Comparison of ENCODE assay signal across 28 cellular contexts in the genomic region with DNA sequence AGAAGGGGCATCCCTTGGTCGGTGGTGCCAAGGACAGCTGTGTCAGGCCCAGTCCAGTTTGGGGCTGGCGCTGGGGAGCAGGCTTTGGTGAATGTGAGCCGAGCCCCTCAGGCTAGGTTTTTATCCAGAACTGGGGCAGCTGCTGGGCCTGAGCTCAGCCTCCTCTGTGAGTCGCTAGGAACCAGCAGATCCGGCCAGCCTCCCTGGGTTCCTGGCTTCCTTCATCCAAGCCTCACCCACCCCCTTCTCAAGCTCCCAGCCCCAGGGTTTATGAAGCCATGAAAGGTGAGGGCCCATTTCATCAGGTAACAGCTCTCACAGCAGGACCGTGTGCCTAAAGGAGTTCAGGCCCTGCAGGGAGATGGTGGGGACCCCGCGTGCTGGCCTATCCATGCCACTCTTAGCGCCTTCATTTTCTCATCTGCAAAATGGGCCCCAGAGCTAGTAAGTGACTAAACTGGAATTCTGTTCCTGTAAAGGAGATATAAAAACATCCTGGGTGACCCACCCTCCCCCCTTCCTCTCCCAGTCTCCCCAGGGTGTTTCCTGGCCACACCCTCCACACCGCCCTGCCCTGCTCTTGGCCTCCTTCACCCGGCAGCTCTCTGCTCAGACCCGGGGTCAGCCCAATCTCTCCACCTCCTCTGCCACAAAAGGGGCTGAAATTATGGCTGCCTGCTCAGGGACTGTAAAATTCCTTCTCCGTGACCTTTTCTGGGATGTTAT.
DNase-seq lines count a peak whose midpoint lies in the region; ATAC-seq, FAIRE-seq and TF ChIP-seq lines count a peak whose summit lies in the region.
"Had no signal": no experiment of that assay in that cellular context is flagged by ENCODE, and none has a peak within 500 bp of the region (broad histone marks: within the 10 kb centered on the region; RNA-seq: fewer than 3 reads in every experiment).

No MANE protein-coding gene starts in this region.

- H3K36me3 ChIP-seq in K562 (ENCODE audit: control insufficient read depth, insufficient read depth, low read length) (no peaks in the 10 kb centered on the region), hepatocyte (replicated peaks; ENCODE audit: insufficient read depth, low read depth) (no peaks in the 10 kb centered on the region)
- H3K36me3 ChIP-seq: heart right ventricle, ovary, Peyer's patch, stomach, tibial nerve had no signal

- H3K27me3 ChIP-seq in K562 (ENCODE audit: control insufficient read depth in 2 of 2, insufficient read depth in 2 of 2, low read length in 2 of 2) (no peaks in the 10 kb centered on the region), hepatocyte (no peaks in the 10 kb centered on the region)
- H3K27me3 ChIP-seq: heart right ventricle, ovary, Peyer's patch, tibial nerve had no signal

- TF ChIP-seq CTCF in K562 (IDR thresholded peaks at IDR 0.05 in 2 of 3, conservative IDR thresholded peaks at IDR 0.05 in 1 of 3; ENCODE audit: insufficient read depth in 2 of 3, low read depth in 1 of 3, low read length in 3 of 3) (no peak), hepatocyte (IDR thresholded peaks at IDR 0.05; ENCODE audit: poor library complexity) (no peak)

- no peaks in the 10 kb centered on the region for H3K9me2 ChIP-seq in hepatocyte (replicated peaks; ENCODE audit: insufficient read depth)

- H3K4me3 ChIP-seq in K562 (no peak overlapping the region), hepatocyte (no peak overlapping the region)
- H3K4me3 ChIP-seq: heart right ventricle, ovary, Peyer's patch, stomach, tibial nerve had no signal

- H3K79me2 ChIP-seq in K562 (ENCODE audit: control insufficient read depth, insufficient read depth, low read length): no peaks in the 10 kb centered on the region
- no peaks in the 10 kb centered on the region for H3K79me2 ChIP-seq in hepatocyte

- H3K4me1 ChIP-seq in K562 (replicated peaks in 1 of 2; ENCODE audit: control insufficient read depth in 2 of 2, insufficient read depth in 2 of 2, low read length in 2 of 2): peaks cover 36 to 59% of the 10 kb centered on the region in 2 experiments
- peaks cover 8% of the 10 kb centered on the region for H3K4me1 ChIP-seq in hepatocyte (ENCODE audit: insufficient read depth)
- H3K4me1 ChIP-seq: stomach had no signal

- in situ Hi-C loops in K562 (cut with MboI): no loop called here

- CTCF ChIA-PET in K562 (lab: Yijun Ruan, JAX; ENCODE audit: low intra/inter-chr PET ratio): interaction anchor here (0.7 to 1.0 kb wide), 2 partner anchors 12 to 265 kb away, joined by 3 read pairs; no protein-coding TSS in a partner anchor

- peak; percentile 34; the same call in 1 of the 2 replicates for TF ChIP-seq EP300 in K562 (IDR thresholded peaks at IDR 0.05; ENCODE audit: low read length)

- TF ChIP-seq RAD21 in K562 (CRISPR knock-in tag; conservative IDR thresholded peaks at IDR 0.05 in 1 of 2, IDR thresholded peaks at IDR 0.05 in 1 of 2): no peak

- H3K9me3 ChIP-seq in K562 (replicated peaks; ENCODE audit: control insufficient read depth, insufficient read depth, low read depth, low read length) (no peaks in the 10 kb centered on the region), hepatocyte (ENCODE audit: low read depth) (no peaks in the 10 kb centered on the region)
- H3K9me3 ChIP-seq: heart right ventricle, ovary, Peyer's patch, stomach, tibial nerve had no signal

- peak overlapping the region; percentile 61 for H3K4me2 ChIP-seq in K562 (ENCODE audit: insufficient read depth, low read length)
- H3K4me2 ChIP-seq in hepatocyte: no peak overlapping the region

- FAIRE-seq in K562 (lab: Jason Lieb, UNC): peak; percentile 72
- FAIRE-seq: G401.6 had no signal

- H3K27ac ChIP-seq in K562 (ENCODE audit: extremely low read depth, low read depth, low read length) (peak overlapping the region; percentile 78), hepatocyte (no peak overlapping the region)
- H3K27ac ChIP-seq: heart right ventricle, ovary, Peyer's patch, stomach, tibial nerve had no signal

- intact Hi-C loops in K562 (cut with micrococcal nuclease) (loop anchor here (5.0 kb wide), 1 partner anchor 36 kb away; no protein-coding TSS in a partner anchor), sciatic nerve (cut with DNase I) (no loop called here)

- no peaks in the 10 kb centered on the region for H4K20me1 ChIP-seq in K562 (replicated peaks; ENCODE audit: control insufficient read depth, insufficient read depth, low read length)
- H4K20me1 ChIP-seq in hepatocyte (ENCODE audit: insufficient read depth, poor library complexity, severe bottlenecking): no peaks in the 10 kb centered on the region

- DNase-seq in ELF-1 (ENCODE audit: low read depth, low spot score) (peak; percentile 57), NAMALWA (ENCODE audit: low spot score) (peak; percentile 29), K562 (ENCODE audit: extremely low read depth in 1 of 4, low spot score in 3 of 4) (peak; percentile 72 to 92 (median 82)), sciatic nerve (ENCODE audit: low spot score) (no peak), hepatocyte (ENCODE audit: low spot score) (no peak)
- DNase-seq: activated CD4-positive, alpha-beta memory T cell treated with anti-CD3 and anti-CD28 coated beads, Interleukin-2, amount 10 ng/mL, durations not matched to agents 7 days and 5 days; activated effector memory CD4-positive, alpha-beta T cell treated with Interleukin-2 at 50 U/mL for 16 hours; activated naive CD8-positive, alpha-beta T cell treated with anti-CD3 and anti-CD28 coated beads, Interleukin-2, amount 50 U/mL, for 24 hours; CD4-positive, alpha-beta memory T cell; cerebellar nuclear complex; DMS 273 treated with DMSO at 0.1 percent for 48 hours; effector CD4-positive, alpha-beta T cell; heart right ventricle; immature natural killer cell; KBM-7; naive thymus-derived CD8-positive, alpha-beta T cell; NCI-H187; NCI-H345; ovary; stimulated activated CD4-positive, alpha-beta T cell treated with anti-CD3 and anti-CD28 coated beads, Interleukin-12 subunit alpha, Interleukin-12 subunit beta, amount 100 ng/mL, for 4 hours; stomach had no signal

- H3K9ac ChIP-seq in K562 (ENCODE audit: insufficient read depth in 1 of 2, low read depth in 2 of 2, low read length in 2 of 2): peak overlapping the region; percentile 45 to 78

- no peaks in the 10 kb centered on the region for H3K9me1 ChIP-seq in K562 (ENCODE audit: control insufficient read depth, insufficient read depth, low read length)

- TF ChIP-seq POLR2A in K562 (conservative IDR thresholded peaks at IDR 0.05): 0 out of 2 replicates have a peak, but pooled peaks have one; percentile 40

- WGBS in K562 (ENCODE audit: insufficient coverage, low coverage, missing lambda C conversion rate): 25% methylated on average over 13 of the region's 13 CpGs
- WGBS in hepatocyte (ENCODE audit: low lambda C conversion rate, missing lambda C conversion rate): 84% methylated on average over 11 of the region's 13 CpGs

- peak overlapping the region; percentile 97 for H2AFZ ChIP-seq in K562 (ENCODE audit: low read depth, low read length)
- H2AFZ ChIP-seq in hepatocyte: no peak overlapping the region

- peak; percentile 85 for ATAC-seq in K562
- peak; percentile 41 for ATAC-seq in sciatic nerve
- ATAC-seq in HG02798 (IDR thresholded peaks at IDR 0.05; ENCODE audit: poor library complexity, unreplicated experiment): no peak
- no peak for ATAC-seq in GM21528 (IDR thresholded peaks at IDR 0.05; ENCODE audit: low FRiP score, unreplicated experiment)
- ATAC-seq: activated CD4-positive, CD25-positive, alpha-beta regulatory T cell treated with anti-CD3 and anti-CD28 coated beads, Interleukin-2, amount 50 U/mL, for 24 hours; activated naive CD8-positive, alpha-beta T cell treated with anti-CD3 and anti-CD28 coated beads, Interleukin-2, amount 50 U/mL, for 24 hours; heart right ventricle; left lobe of liver; naive thymus-derived CD8-positive, alpha-beta T cell had no signal

- POLR2A ChIA-PET in K562 (lab: Yijun Ruan, JAX): interaction anchor here (1.0 to 3.4 kb wide), 6 partner anchors 9 to 170 kb away, joined by 3 to 13 read pairs (median 4); no protein-coding TSS in a partner anchor

- BruUV-seq in K562 (replicated peaks; lab: Mats Ljungman, UMichigan): no TSS peak

TF ChIP-seq in K562, 482 proteins besides CTCF, POLR2A, EP300 and RAD21 (continues in another document):
- TF ChIP-seq CBX3 (IDR thresholded peaks at IDR 0.05; ENCODE audit: borderline replicate concordance in 1 of 2, low read length in 2 of 2) (peak in 1 of 2 experiments; percentile 40; a peak in 1 of 3 replicates), DPF2 (IDR thresholded peaks at IDR 0.05) (peak; percentile 61), HDAC2 (IDR thresholded peaks at IDR 0.05) (peak; percentile 93), SUPT5H (IDR thresholded peaks at IDR 0.05) (0 out of 2 replicates have a peak, but pooled peaks have one; percentile 46), HDAC1 (IDR thresholded peaks at IDR 0.05) (peak; percentile 30 to 81; a peak in 3 of 4 replicates), WHSC1 (IDR thresholded peaks at IDR 0.05; ENCODE audit: low read length) (no peak), ZNF232 (CRISPR knock-in tag; IDR thresholded peaks at IDR 0.05) (no peak), KAT8 (IDR thresholded peaks at IDR 0.05; ENCODE audit: low read depth) (no peak), ZC3H4 (CRISPR knock-in tag; IDR thresholded peaks at IDR 0.05; ENCODE audit: borderline replicate concordance) (no peak), XRCC5 (IDR thresholded peaks at IDR 0.05; ENCODE audit: low read depth, low read length) (0 out of 2 replicates have a peak, but pooled peaks have one; percentile 10), NR1H2 (CRISPR knock-in tag; IDR thresholded peaks at IDR 0.05) (no peak), FOXO4 (CRISPR knock-in tag; IDR thresholded peaks at IDR 0.05) (no peak), HMBOX1 (IDR thresholded peaks at IDR 0.05) (0 out of 2 replicates have a peak, but pooled peaks have one; percentile 70)

Comparison
In these comparisons a context has a peak if more than half of its experiments do, and no peak if none do; other contexts are left out.
1. DNase-seq: peak in ELF-1 (single experiment), NAMALWA (single experiment) and K562 (4 of 4); none in sciatic nerve (single experiment) and hepatocyte (single experiment).
2. ATAC-seq: peak in K562 (single experiment) and sciatic nerve (single experiment); none in HG02798 (single experiment) and GM21528 (single experiment).